In genomic region chr15:34619151-34619550, GRCh38 we compare ENCODE assay signal across 29 cellular contexts. TPM values are rescaled to one million over a fixed set of nuclear protein-coding genes. Genes with fewer than 3 reads are reported as not detected.
DNase-seq lines count a peak whose midpoint lies in the region; ATAC-seq lines count a peak whose summit lies in the region.
"Had no signal": no experiment of that assay in that cellular context is flagged by ENCODE, and none has a peak within 500 bp of the region (broad histone marks: within the 10 kb centered on the region; RNA-seq: fewer than 3 reads in every experiment).

No MANE protein-coding gene starts in this region.

- 93% methylated on average over 7 of the region's 7 CpGs for whole genome bisulfite sequencing in right cardiac atrium
- WGBS in trophoblast cell (ENCODE audit: extremely low coverage, insufficient coverage, insufficient read length), result no CpG with 5 or more reads among the region's 7 CpGs

- H3K27me3 ChIP-seq in right cardiac atrium (ENCODE audit: control insufficient read depth, insufficient read depth), result no peaks in the 10 kb centered on the region
- H3K27me3 ChIP-seq in trophoblast cell (ENCODE audit: insufficient read depth, low read length), result no peaks in the 10 kb centered on the region
- H3K27me3 ChIP-seq: BE2C; BLaER1; BLaER1 treated with 17β-estradiol and CSF1 and Interleukin-3, amounts not matched to agents 10 nM and 100 nM had no signal

- no peaks in the 10 kb centered on the region for H3K79me1 ChIP-seq in trophoblast cell (ENCODE audit: low read length)

- no peaks in the 10 kb centered on the region for H3K9me3 ChIP-seq in right cardiac atrium (ENCODE audit: control insufficient read depth, low read length)
- no peaks in the 10 kb centered on the region for H3K9me3 ChIP-seq in trophoblast cell (ENCODE audit: insufficient read depth, low read depth, low read length)
- H3K9me3 ChIP-seq: A549; BE2C; BLaER1; BLaER1 treated with 17β-estradiol and CSF1 and Interleukin-3, amounts not matched to agents 10 nM and 100 nM; Caco-2 had no signal

- H3K9ac ChIP-seq in trophoblast cell (ENCODE audit: low read length), result no peak overlapping the region
- H3K9ac ChIP-seq: BLaER1; BLaER1 treated with 17β-estradiol and CSF1 and Interleukin-3, amounts not matched to agents 10 nM and 100 nM had no signal

- ATAC-seq in Right ventricle myocardium inferior (no peak), right cardiac atrium (no peak)
- no peak for ATAC-seq in activated CD4-positive, CD25-positive, alpha-beta regulatory T cell treated with anti-CD3 and anti-CD28 coated beads, Interleukin-2, amount 50 U/mL, for 24 hours
- ATAC-seq: A549; CD8-positive, alpha-beta T cell had no signal

- no peak overlapping the region for H2AFZ ChIP-seq in trophoblast cell (ENCODE audit: insufficient read depth, low read length, poor library complexity)

- no peak overlapping the region for H3K4me2 ChIP-seq in trophoblast cell (ENCODE audit: low read length)
- H3K4me2 ChIP-seq: A549, BLaER1 had no signal

- H3K4me1 ChIP-seq in right cardiac atrium (ENCODE audit: control insufficient read depth, insufficient read depth, low read length) (no peaks in the 10 kb centered on the region), trophoblast cell (ENCODE audit: control insufficient read depth in 1 of 2, insufficient read depth in 2 of 2, low read length in 2 of 2) (no peaks in the 10 kb centered on the region)
- H3K4me1 ChIP-seq: A549, Caco-2 had no signal

- H3K4me3 ChIP-seq in right cardiac atrium (ENCODE audit: low read length) (no peak overlapping the region), trophoblast cell (ENCODE audit: low read depth, low read length) (no peak overlapping the region)
- H3K4me3 ChIP-seq: A549; BLaER1; BLaER1 treated with 17β-estradiol and CSF1 and Interleukin-3, amounts not matched to agents 10 nM and 100 nM had no signal

- H4K91ac ChIP-seq in trophoblast cell (ENCODE audit: low read depth, low read length), result no peak overlapping the region

- no peak overlapping the region for H3K14ac ChIP-seq in trophoblast cell (ENCODE audit: low read length)

- H3K4ac ChIP-seq in trophoblast cell (ENCODE audit: low read depth, low read length), result no peak overlapping the region

- no peak overlapping the region for H3K23ac ChIP-seq in trophoblast cell (ENCODE audit: low read length)

- no peaks in the 10 kb centered on the region for H3K79me2 ChIP-seq in trophoblast cell (ENCODE audit: control insufficient read depth, insufficient read depth, low read length, poor library complexity)

- H4K12ac ChIP-seq in trophoblast cell (ENCODE audit: low read depth, low read length), result no peak overlapping the region

- H3K27ac ChIP-seq in right cardiac atrium (ENCODE audit: low read length) (no peak overlapping the region), trophoblast cell (ENCODE audit: low read depth, low read length) (no peak overlapping the region)
- H3K27ac ChIP-seq: 22Rv1, A549, BLaER1, C4-2B had no signal

- H3K36me3 ChIP-seq in trophoblast cell (ENCODE audit: control insufficient read depth in 1 of 2, insufficient read depth in 2 of 2, low read length in 2 of 2), result no peaks in the 10 kb centered on the region
- H3K36me3 ChIP-seq: BE2C; BLaER1; BLaER1 treated with 17β-estradiol and CSF1 and Interleukin-3, amounts not matched to agents 10 nM and 100 nM had no signal

- no peak overlapping the region for H3K18ac ChIP-seq in trophoblast cell (ENCODE audit: low read length)

- H2BK5ac ChIP-seq in trophoblast cell (ENCODE audit: low read depth, low read length, poor library complexity), result no peak overlapping the region

- DNase-seq in Right ventricle myocardium inferior (ENCODE audit: missing footprints) (peak; percentile 59), right cardiac atrium (no peak), trophoblast cell (peak; percentile 68 to 81)
- DNase-seq: 8988T; ACHN; AML-193; BE2C; C1 segment of cervical spinal cord; Caco-2; Calu3; CD4-positive, alpha-beta memory T cell; CD4-positive, alpha-beta T cell; CD4-positive, CD25-positive, alpha-beta regulatory T cell; CD8-positive, alpha-beta memory T cell; CD8-positive, alpha-beta T cell; COR-L47; DMS 273 treated with DMSO at 0.1 percent for 48 hours; DMS153; DMS53; DMS79; DMS79 treated with DMSO at 0.1 percent for 48 hours; DND-41; EL had no signal

- H2BK120ac ChIP-seq in trophoblast cell (ENCODE audit: insufficient read depth, low read length, poor library complexity), result no peak overlapping the region

- no peak overlapping the region for H4K8ac ChIP-seq in trophoblast cell (ENCODE audit: low read depth, low read length)

- no peak overlapping the region for H2BK12ac ChIP-seq in trophoblast cell (ENCODE audit: low read length)

- intact Hi-C loops in Right ventricle myocardium inferior (cut with DNase I) (no loop called here), right cardiac atrium (cut with DNase I) (no loop called here)

- no peak overlapping the region for H2AK5ac ChIP-seq in trophoblast cell (ENCODE audit: low read length)

RNA-seq across cellular contexts. Expression of gene GOLGA8B, which starts 35.7 kb away (rescaled TPM):
- total RNA-seq in Right ventricle myocardium inferior (7.1 TPM), right cardiac atrium (10 to 100 TPM; 11.9 to 43.6 (median 24.9) TPM)
- 21.0 TPM for polyA plus RNA-seq in right cardiac atrium
- 19.3 and 21.3 TPM in 2 replicates for polyA plus RNA-seq in trophoblast cell (2013)

Comparison
In these comparisons a context has a peak if more than half of its experiments do, and no peak if none do; other contexts are left out.
1. DNase-seq: peak in Right ventricle myocardium inferior (single experiment) and trophoblast cell (2 of 2); none in right cardiac atrium (0 of 3).